Comparison of ENCODE assay signal across 12 cellular contexts in the genomic region with DNA sequence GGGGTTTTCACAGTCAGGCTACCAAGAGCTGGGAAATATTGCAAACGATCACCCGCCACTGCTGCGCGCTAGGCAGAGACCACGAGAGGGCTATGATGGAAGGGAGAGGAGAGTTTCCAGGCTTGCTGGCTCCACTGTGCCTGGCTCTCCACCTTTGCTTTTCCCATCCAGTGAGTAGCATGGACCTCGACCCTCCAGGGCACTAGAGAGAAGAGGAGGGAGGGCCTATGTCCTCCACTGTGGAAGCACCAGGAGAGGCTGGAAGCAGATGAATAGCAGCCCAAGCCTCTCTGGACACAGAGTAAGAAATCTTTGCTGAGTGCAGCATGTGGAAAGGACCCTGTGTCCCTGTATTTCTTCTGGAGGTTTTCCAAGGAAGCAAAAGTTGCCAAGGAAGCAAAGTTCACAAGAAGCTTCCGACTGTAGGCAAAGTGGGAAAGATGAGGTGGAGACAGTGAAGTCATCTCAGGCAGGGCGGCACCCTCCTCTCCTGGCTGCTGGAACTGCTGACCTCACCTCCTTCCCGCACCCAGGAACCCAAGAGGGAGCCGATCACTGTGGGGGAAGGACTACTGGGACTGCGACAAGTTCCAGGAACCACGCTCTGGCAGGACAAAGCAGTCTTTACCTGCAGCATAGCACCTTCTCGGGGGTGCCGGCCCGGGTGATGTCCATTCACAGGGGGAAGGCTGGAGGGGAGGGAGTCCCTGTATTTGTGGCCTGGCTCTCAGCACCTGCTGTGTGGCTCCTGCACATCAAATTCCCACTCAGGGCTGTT.
DNase-seq lines count a peak whose midpoint lies in the region; ATAC-seq, FAIRE-seq and TF ChIP-seq lines count a peak whose summit lies in the region.
"Had no signal": no experiment of that assay in that cellular context is flagged by ENCODE, and none has a peak within 500 bp of the region (broad histone marks: within the 10 kb centered on the region; RNA-seq: fewer than 3 reads in every experiment).

No MANE protein-coding gene starts in this region.

- WGBS in lung, 2 donors, result 70 to 76% methylated on average over 15 of the region's 15 CpGs

- H3K36me3 ChIP-seq in lung (ENCODE audit: control insufficient read depth in 2 of 2, insufficient read depth in 2 of 2, low read length in 2 of 2), result no peaks in the 10 kb centered on the region

- H3K27ac ChIP-seq in lung (ENCODE audit: low read depth in 1 of 2, low read length in 1 of 2), result peak overlapping the region in 1 of 2 donors; percentile 13

- peak; percentile 46 for FAIRE-seq in urothelium cell line (lab: Jason Lieb, UNC)
- FAIRE-seq: colon, G401.6 had no signal

- H3K27me3 ChIP-seq in lung (ENCODE audit: control insufficient read depth, insufficient read depth), result no peaks in the 10 kb centered on the region

- H3K4me3 ChIP-seq in epithelial cell of esophagus (ENCODE audit: low read length), result no peak overlapping the region
- H3K4me3 ChIP-seq in lung, result no peak overlapping the region

- no peak for TF ChIP-seq CTCF in epithelial cell of esophagus (IDR thresholded peaks at IDR 0.05; ENCODE audit: insufficient read depth, low read depth, low read length, missing control alignments)
- TF ChIP-seq CTCF in lung (IDR thresholded peaks at IDR 0.05; ENCODE audit: control extremely low read depth, extremely low read depth), result no peak

- no peaks in the 10 kb centered on the region for H3K9me3 ChIP-seq in lung (ENCODE audit: control insufficient read depth in 2 of 2, insufficient read depth in 1 of 2, low read length in 1 of 2)

- peak; percentile 37 for DNase-seq in NCI-H510A treated with DMSO at 0.1 percent for 48 hours (lab: John Stamatoyannopoulos, UW)
- DNase-seq in NCI-H510A (lab: John Stamatoyannopoulos, UW), result no peak
- peak; percentile 86 for DNase-seq in epithelial cell of esophagus (ENCODE audit: low read depth)
- DNase-seq in lung (ENCODE audit: low spot score), result no peak
- peak; percentile 65 for DNase-seq in urothelium cell line (ENCODE audit: low spot score)
- no peak for DNase-seq in KG1 (lab: John Stamatoyannopoulos, UW)
- no peak for DNase-seq in SIG-M5 (lab: John Stamatoyannopoulos, UW)
- DNase-seq: 8988T, KBM-7 had no signal

- ATAC-seq in lung (ENCODE audit: insufficient read depth, low FRiP score) (peak; percentile 44), HG02610 (IDR thresholded peaks at IDR 0.05; ENCODE audit: unreplicated experiment) (no peak)

- H3K4me1 ChIP-seq in lung (ENCODE audit: control insufficient read depth in 2 of 2, insufficient read depth in 2 of 2, low read length in 2 of 2), result peaks cover 0 to 7% of the 10 kb centered on the region in 2 donors

Comparison
In these comparisons a context has a peak if more than half of its experiments do, and no peak if none do; other contexts are left out.
1. DNase-seq: peak in NCI-H510A treated with DMSO at 0.1 percent for 48 hours (single experiment), epithelial cell of esophagus (single experiment) and urothelium cell line (single experiment); none in NCI-H510A (single experiment), lung (single experiment), KG1 (single experiment) and SIG-M5 (single experiment).